11 cellular contexts compared by ENCODE assay signal in genomic region chr12:14373202-14373601, GRCh38. TPM values are rescaled to one million over a fixed set of nuclear protein-coding genes. Genes with fewer than 3 reads are reported as not detected.
DNase-seq lines count a peak whose midpoint lies in the region; ATAC-seq and TF ChIP-seq lines count a peak whose summit lies in the region.
"Had no signal": no experiment of that assay in that cellular context is flagged by ENCODE, and none has a peak within 500 bp of the region (broad histone marks: within the 10 kb centered on the region; RNA-seq: fewer than 3 reads in every experiment).

No MANE protein-coding gene starts in this region.

- H3K4me1 ChIP-seq in upper lobe of right lung, result peaks cover 18% of the 10 kb centered on the region

- peak overlapping the region; percentile 7 for H3K4me3 Mint-ChIP-seq in activated CD4-positive, alpha-beta T cell treated with anti-CD3 and anti-CD28 coated beads, Interleukin-2, amount 10 ng/mL, durations not matched to agents 24 days and 14 days
- H3K4me3 Mint-ChIP-seq in activated CD8-positive, alpha-beta T cell treated with anti-CD3 and anti-CD28 coated beads for 36 hours, result peak overlapping the region; percentile 47
- H3K4me3 Mint-ChIP-seq in glutamatergic neuron (ENCODE audit: unreplicated experiment), result peak overlapping the region; percentile 53
- peak overlapping the region; percentile 56 for H3K4me3 Mint-ChIP-seq in stimulated activated effector memory CD8-positive, alpha-beta T cell treated with anti-CD3 and anti-CD28 coated beads, Interleukin-12 subunit alpha, Interleukin-12 subunit beta, amount 100 ng/mL, for 72 hours

- peak overlapping the region; percentile 26 for H3K27ac Mint-ChIP-seq in activated CD4-positive, alpha-beta T cell treated with anti-CD3 and anti-CD28 coated beads, Interleukin-2, amount 10 ng/mL, durations not matched to agents 24 days and 14 days
- peak overlapping the region; percentile 90 for H3K27ac Mint-ChIP-seq in activated CD8-positive, alpha-beta T cell treated with anti-CD3 and anti-CD28 coated beads for 36 hours
- peak overlapping the region; percentile 71 for H3K27ac Mint-ChIP-seq in glutamatergic neuron (ENCODE audit: unreplicated experiment)
- peak overlapping the region; percentile 88 for H3K27ac Mint-ChIP-seq in stimulated activated effector memory CD8-positive, alpha-beta T cell treated with anti-CD3 and anti-CD28 coated beads, Interleukin-12 subunit alpha, Interleukin-12 subunit beta, amount 100 ng/mL, for 72 hours

- no peak overlapping the region for H3K27ac ChIP-seq in upper lobe of right lung

- intact Hi-C loops in activated CD4-positive, alpha-beta T cell treated with anti-CD3 and anti-CD28 coated beads, Interleukin-2, amount 10 ng/mL, durations not matched to agents 24 days and 14 days (cut with micrococcal nuclease), result loop anchor here (1.0 kb wide), 2 partner anchors 10 to 21 kb away; no protein-coding TSS in a partner anchor
- intact Hi-C loops in activated CD8-positive, alpha-beta T cell treated with anti-CD3 and anti-CD28 coated beads for 36 hours (cut with micrococcal nuclease), result no loop called here
- intact Hi-C loops in upper lobe of right lung (cut with DNase I), result no loop called here

- POLR2A ChIA-PET in activated CD8-positive, alpha-beta T cell treated with anti-CD3 and anti-CD28 coated beads for 36 hours (lab: Charles Lee), result no interaction called here

- CTCF ChIA-PET in activated CD8-positive, alpha-beta T cell treated with anti-CD3 and anti-CD28 coated beads for 36 hours (lab: Charles Lee), result interaction anchor here (0.6 to 2.6 kb wide), 4 partner anchors 21 to 135 kb away, joined by 3 to 16 read pairs (median 4); no protein-coding TSS in a partner anchor

- no peaks in the 10 kb centered on the region for H3K27me3 ChIP-seq in upper lobe of right lung

- H3K36me3 ChIP-seq in upper lobe of right lung, result no peaks in the 10 kb centered on the region

- peaks cover 38% of the 10 kb centered on the region for H3K4me1 Mint-ChIP-seq in activated CD4-positive, alpha-beta T cell treated with anti-CD3 and anti-CD28 coated beads, Interleukin-2, amount 10 ng/mL, durations not matched to agents 24 days and 14 days
- peaks cover 59% of the 10 kb centered on the region for H3K4me1 Mint-ChIP-seq in activated CD8-positive, alpha-beta T cell treated with anti-CD3 and anti-CD28 coated beads for 36 hours (ENCODE audit: low read depth)
- H3K4me1 Mint-ChIP-seq in glutamatergic neuron (ENCODE audit: low read depth, unreplicated experiment), result peaks cover 37% of the 10 kb centered on the region
- H3K4me1 Mint-ChIP-seq in stimulated activated effector memory CD8-positive, alpha-beta T cell treated with anti-CD3 and anti-CD28 coated beads, Interleukin-12 subunit alpha, Interleukin-12 subunit beta, amount 100 ng/mL, for 72 hours, result peaks cover 43% of the 10 kb centered on the region

- peaks cover 42% of the 10 kb centered on the region for H3K36me3 Mint-ChIP-seq in activated CD4-positive, alpha-beta T cell treated with anti-CD3 and anti-CD28 coated beads, Interleukin-2, amount 10 ng/mL, durations not matched to agents 24 days and 14 days (ENCODE audit: low read depth)
- H3K36me3 Mint-ChIP-seq in activated CD8-positive, alpha-beta T cell treated with anti-CD3 and anti-CD28 coated beads for 36 hours (ENCODE audit: low read depth), result peaks cover 46% of the 10 kb centered on the region
- no peaks in the 10 kb centered on the region for H3K36me3 Mint-ChIP-seq in glutamatergic neuron (ENCODE audit: unreplicated experiment)
- peaks cover 25% of the 10 kb centered on the region for H3K36me3 Mint-ChIP-seq in stimulated activated effector memory CD8-positive, alpha-beta T cell treated with anti-CD3 and anti-CD28 coated beads, Interleukin-12 subunit alpha, Interleukin-12 subunit beta, amount 100 ng/mL, for 72 hours

- ATAC-seq in activated CD8-positive, alpha-beta T cell treated with anti-CD3 and anti-CD28 coated beads for 36 hours, result peak; percentile 17
- peak; percentile 42 for ATAC-seq in stimulated activated effector memory CD8-positive, alpha-beta T cell treated with anti-CD3 and anti-CD28 coated beads, Interleukin-12 subunit alpha, Interleukin-12 subunit beta, amount 100 ng/mL, for 72 hours
- ATAC-seq in upper lobe of right lung (no peak), HG02852 (IDR thresholded peaks at IDR 0.05; ENCODE audit: unreplicated experiment) (no peak)

- H3K27me3 Mint-ChIP-seq in activated CD4-positive, alpha-beta T cell treated with anti-CD3 and anti-CD28 coated beads, Interleukin-2, amount 10 ng/mL, durations not matched to agents 24 days and 14 days, result no peaks in the 10 kb centered on the region
- no peaks in the 10 kb centered on the region for H3K27me3 Mint-ChIP-seq in activated CD8-positive, alpha-beta T cell treated with anti-CD3 and anti-CD28 coated beads for 36 hours
- no peaks in the 10 kb centered on the region for H3K27me3 Mint-ChIP-seq in glutamatergic neuron (ENCODE audit: unreplicated experiment)

- no peak for DNase-seq in activated CD4-positive, alpha-beta T cell treated with anti-CD3 and anti-CD28 coated beads, Interleukin-2, amount 10 ng/mL, durations not matched to agents 24 days and 14 days
- no peak for DNase-seq in activated CD4-positive, alpha-beta T cell treated with anti-CD3 and anti-CD28 coated beads for 1 hour
- DNase-seq in activated CD8-positive, alpha-beta T cell treated with anti-CD3 and anti-CD28 coated beads for 36 hours, result no peak
- DNase-seq in glutamatergic neuron (no peak), upper lobe of right lung (no peak), C1 segment of cervical spinal cord (lab: John Stamatoyannopoulos, UW) (no peak)
- DNase-seq in stimulated activated effector memory CD8-positive, alpha-beta T cell treated with anti-CD3 and anti-CD28 coated beads, Interleukin-12 subunit alpha, Interleukin-12 subunit beta, amount 100 ng/mL, for 72 hours (ENCODE audit: low spot score in 2 of 2), result no peak
- DNase-seq: activated CD4-positive, alpha-beta T cell treated with anti-CD3 and anti-CD28 coated beads for 48 hours; AML-193; NCI-H1930 had no signal

- H3K9me3 ChIP-seq in upper lobe of right lung, result no peaks in the 10 kb centered on the region

- no peak for TF ChIP-seq CTCF in activated CD8-positive, alpha-beta T cell treated with anti-CD3 and anti-CD28 coated beads for 36 hours (IDR thresholded peaks at IDR 0.05)
- TF ChIP-seq CTCF in glutamatergic neuron (IDR thresholded peaks at IDR 0.05; ENCODE audit: partially characterized antibody, unreplicated experiment), result no peak
- TF ChIP-seq CTCF in upper lobe of right lung (IDR thresholded peaks at IDR 0.05), result no peak

- no peak overlapping the region for H3K4me3 ChIP-seq in upper lobe of right lung

- no peaks in the 10 kb centered on the region for H3K9me3 Mint-ChIP-seq in activated CD4-positive, alpha-beta T cell treated with anti-CD3 and anti-CD28 coated beads, Interleukin-2, amount 10 ng/mL, durations not matched to agents 24 days and 14 days
- peaks cover under 1% of the 10 kb centered on the region for H3K9me3 Mint-ChIP-seq in activated CD8-positive, alpha-beta T cell treated with anti-CD3 and anti-CD28 coated beads for 36 hours
- peaks cover 4% of the 10 kb centered on the region for H3K9me3 Mint-ChIP-seq in glutamatergic neuron (ENCODE audit: unreplicated experiment)
- H3K9me3 Mint-ChIP-seq in stimulated activated effector memory CD8-positive, alpha-beta T cell treated with anti-CD3 and anti-CD28 coated beads, Interleukin-12 subunit alpha, Interleukin-12 subunit beta, amount 100 ng/mL, for 72 hours, result no peaks in the 10 kb centered on the region

RNA-seq across cellular contexts. Expression of gene ATF7IP, which starts 7.7 kb away (rescaled TPM):
- total RNA-seq in activated CD4-positive, alpha-beta T cell treated with anti-CD3 and anti-CD28 coated beads, Interleukin-2, amount 10 ng/mL, durations not matched to agents 24 days and 14 days, result 62.6 and 72.4 TPM in 2 replicates
- 100 to 1,000 TPM; 101 to 107 TPM for total RNA-seq in activated CD8-positive, alpha-beta T cell treated with anti-CD3 and anti-CD28 coated beads for 36 hours
- total RNA-seq in glutamatergic neuron (ENCODE audit: unreplicated experiment) (204 TPM), upper lobe of right lung (64.0 TPM)

Comparison
In these comparisons a context has a peak if more than half of its experiments do, and no peak if none do; other contexts are left out.
1. H3K27ac Mint-ChIP-seq: peak in every context shown above with its lines; median percentile 90 in activated CD8-positive, alpha-beta T cell treated with anti-CD3 and anti-CD28 coated beads for 36 hours; 88 in stimulated activated effector memory CD8-positive, alpha-beta T cell treated with anti-CD3 and anti-CD28 coated beads, Interleukin-12 subunit alpha, Interleukin-12 subunit beta, amount 100 ng/mL, for 72 hours; 71 in glutamatergic neuron; 26 in activated CD4-positive, alpha-beta T cell treated with anti-CD3 and anti-CD28 coated beads, Interleukin-2, amount 10 ng/mL, durations not matched to agents 24 days and 14 days.
2. ATAC-seq: peak in activated CD8-positive, alpha-beta T cell treated with anti-CD3 and anti-CD28 coated beads for 36 hours (single experiment) and stimulated activated effector memory CD8-positive, alpha-beta T cell treated with anti-CD3 and anti-CD28 coated beads, Interleukin-12 subunit alpha, Interleukin-12 subunit beta, amount 100 ng/mL, for 72 hours (single experiment); none in upper lobe of right lung (single experiment) and HG02852 (single experiment).
3. Peak in every context shown above with its lines, with median percentiles within 50 percentile points of each other: H3K4me3 Mint-ChIP-seq.